20 cellular contexts compared by ENCODE assay signal in genomic region chr3:132380979-132381944, GRCh38. TPM values are rescaled to one million over a fixed set of nuclear protein-coding genes. Genes with fewer than 3 reads are reported as not detected.
A peak's percentile ranks its signal among the peaks of the same experiment; 100 is the strongest.
DNase-seq lines count a peak whose midpoint lies in the region; ATAC-seq and TF ChIP-seq lines count a peak whose summit lies in the region.
"Had no signal": no experiment of that assay in that cellular context is flagged by ENCODE, and none has a peak within 500 bp of the region (broad histone marks: within the 10 kb centered on the region; RNA-seq: fewer than 3 reads in every experiment).

No MANE protein-coding gene starts in this region.

- no peaks in the 10 kb centered on the region for H3K36me3 ChIP-seq in osteoblast (ENCODE audit: insufficient read depth, low read length)
- H3K36me3 ChIP-seq in body of pancreas (replicated peaks in 1 of 2; ENCODE audit: insufficient read depth in 1 of 2, low read depth in 2 of 2): no peaks in the 10 kb centered on the region
- H3K36me3 ChIP-seq: HAP-1, tibial nerve had no signal

- 85 to 89% methylated on average over 12 to 15 of the region's 15 CpGs for WGBS in body of pancreas, 2 donors

- no peak for TF ChIP-seq POLR2A in body of pancreas (IDR thresholded peaks at IDR 0.05)

- H3K4me3 ChIP-seq in osteoblast (ENCODE audit: insufficient read depth, low read length) (no peak overlapping the region), body of pancreas (no peak overlapping the region)
- H3K4me3 ChIP-seq: HAP-1, SK-N-MC, tibial nerve had no signal

- TF ChIP-seq CTCF in osteoblast (IDR thresholded peaks at IDR 0.05; ENCODE audit: extremely low read depth, low read depth, low read length): no peak
- no peak for TF ChIP-seq CTCF in body of pancreas (IDR thresholded peaks at IDR 0.05)

- H3K9me3 ChIP-seq in osteoblast (ENCODE audit: low read depth, low read length) (no peaks in the 10 kb centered on the region), body of pancreas (no peaks in the 10 kb centered on the region)
- H3K9me3 ChIP-seq: HAP-1, neutrophil, tibial nerve had no signal

- intact Hi-C loops in body of pancreas (cut with DNase I): no loop called here

- H3K27ac ChIP-seq in osteoblast (ENCODE audit: low read depth, low read length): no peak overlapping the region
- H3K27ac ChIP-seq in body of pancreas: no peak overlapping the region
- H3K27ac ChIP-seq: neutrophil, SK-N-MC, tibial nerve had no signal

- peak; percentile 51 for ATAC-seq in GM18867 (IDR thresholded peaks at IDR 0.05; ENCODE audit: unreplicated experiment)
- ATAC-seq in HG03342 (IDR thresholded peaks at IDR 0.05; ENCODE audit: unreplicated experiment): no peak
- no peak for ATAC-seq in HG03520 (IDR thresholded peaks at IDR 0.05; ENCODE audit: unreplicated experiment)
- ATAC-seq in body of pancreas: no peak
- ATAC-seq: left lobe of liver, right cardiac atrium had no signal

- H4K20me1 ChIP-seq in osteoblast (ENCODE audit: insufficient read depth, low read length): no peaks in the 10 kb centered on the region

- H3K4me2 ChIP-seq in osteoblast (ENCODE audit: insufficient read depth, low read length): no peak overlapping the region

- no peak overlapping the region for H2AFZ ChIP-seq in osteoblast (ENCODE audit: low read length)

- H3K79me2 ChIP-seq in osteoblast (ENCODE audit: insufficient read depth, low read length): no peaks in the 10 kb centered on the region

- no peaks in the 10 kb centered on the region for H3K4me1 ChIP-seq in osteoblast (ENCODE audit: insufficient read depth, low read length)
- no peaks in the 10 kb centered on the region for H3K4me1 ChIP-seq in body of pancreas
- H3K4me1 ChIP-seq: tibial nerve had no signal

- DNase-seq in LHCN-M2 (ENCODE audit: low read depth) (peak; percentile 9), fibroblast of peridontal ligament (ENCODE audit: extremely low read depth) (peak; percentile 29), osteoblast (ENCODE audit: insufficient read length, low spot score, missing footprints) (peak; percentile 62), body of pancreas (no peak)
- DNase-seq: activated CD8-positive, alpha-beta memory T cell treated with anti-CD3 and anti-CD28 coated beads for 24 hours; activated naive CD8-positive, alpha-beta T cell treated with anti-CD3 and anti-CD28 coated beads for 36 hours; cortex of kidney; DMS79 treated with DMSO at 0.1 percent for 48 hours; NCI-H1694; NCI-H345; right cardiac atrium; stimulated activated naive CD4-positive, alpha-beta T cell treated with Interleukin-2 at 50 U/mL for 16 hours had no signal

- no peaks in the 10 kb centered on the region for H3K27me3 ChIP-seq in osteoblast (ENCODE audit: insufficient read depth, low read length)
- no peaks in the 10 kb centered on the region for H3K27me3 ChIP-seq in body of pancreas
- H3K27me3 ChIP-seq: neutrophil, tibial nerve had no signal

RNA-seq across cellular contexts. Expression of gene DNAJC13, which starts 36.0 kb away (rescaled TPM):
- total RNA-seq in LHCN-M2 (2014; rRNA removed): 45.4 and 52.6 TPM in 2 replicates
- 13.3 TPM for polyA plus RNA-seq in LHCN-M2 (2012)
- total RNA-seq in osteoblast: 94.0 and 116 TPM in 2 replicates
- total RNA-seq in body of pancreas: 10 to 100 TPM; 21.5 to 36.9 TPM

Comparison
In these comparisons a context has a peak if more than half of its experiments do, and no peak if none do; other contexts are left out.
1. DNase-seq: peak in LHCN-M2 (single experiment), fibroblast of peridontal ligament (single experiment) and osteoblast (single experiment); none in body of pancreas (0 of 4).